9 cellular contexts compared by ENCODE assay signal in the genomic region with DNA sequence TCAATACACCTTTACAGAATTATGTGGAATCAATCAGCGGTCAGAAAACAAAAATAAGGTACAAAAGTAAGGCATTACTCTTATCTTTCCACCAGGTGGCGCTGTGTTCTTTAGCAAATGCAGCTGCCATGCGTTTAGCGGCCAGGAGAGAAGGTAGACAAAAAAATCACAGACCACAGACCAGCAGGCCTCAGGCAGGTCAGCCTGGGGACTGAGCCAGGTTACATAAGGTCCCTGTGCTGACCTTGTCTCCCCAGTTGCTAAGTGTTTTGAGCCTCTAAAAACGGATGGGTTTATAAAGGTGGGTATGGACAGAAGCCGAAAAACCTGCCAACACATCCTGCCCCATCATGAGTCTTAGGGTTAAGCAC. TPM values are rescaled to one million over a fixed set of nuclear protein-coding genes. Genes with fewer than 3 reads are reported as not detected.
DNase-seq lines count a peak whose midpoint lies in the region; ATAC-seq and TF ChIP-seq lines count a peak whose summit lies in the region.
"Had no signal": no experiment of that assay in that cellular context is flagged by ENCODE, and none has a peak within 500 bp of the region (broad histone marks: within the 10 kb centered on the region; RNA-seq: fewer than 3 reads in every experiment).

No MANE protein-coding gene starts in this region.

- no peak overlapping the region for H3K4ac ChIP-seq in H9 (ENCODE audit: low read depth, low read length)

- H3K4me1 Mint-ChIP-seq in H9, result peaks cover 12 to 19% of the 10 kb centered on the region in 2 experiments

- H3K4me2 ChIP-seq in H9 (ENCODE audit: insufficient read depth, insufficient read length, low read length), result no peak overlapping the region

- no peak overlapping the region for H3K27ac ChIP-seq in H9 (ENCODE audit: insufficient read length, low read depth, low read length)

- H3K4me3 Mint-ChIP-seq in H9, result no peak overlapping the region
- H3K4me3 Mint-ChIP-seq: stimulated activated naive CD8-positive, alpha-beta T cell treated with anti-CD3 and anti-CD28 coated beads, Interleukin-15, Interleukin-2, amounts not matched to agents 100 ng/mL and 50 ng/mL, for 24 hours had no signal

- H4K5ac ChIP-seq in H9 (ENCODE audit: insufficient read length, low read depth, low read length), result no peak overlapping the region

- H3K18ac ChIP-seq in H9 (ENCODE audit: insufficient read length, low read depth, low read length), result no peak overlapping the region

- no peak overlapping the region for H3K56ac ChIP-seq in H9 (ENCODE audit: insufficient read length, low read depth, low read length)

- ATAC-seq in left colon (peak; percentile 17), GM21529 (IDR thresholded peaks at IDR 0.05; ENCODE audit: unreplicated experiment) (no peak)

- H4K8ac ChIP-seq in H9 (replicated peaks; ENCODE audit: insufficient read length, low read depth, low read length), result no peak overlapping the region

- no peak overlapping the region for H3K4me3 ChIP-seq in WI38 (ENCODE audit: low read depth, low read length)

- H2BK20ac ChIP-seq in H9 (ENCODE audit: low read depth, low read length, poor library complexity, severe bottlenecking), result no peak overlapping the region

- H3K14ac ChIP-seq in H9 (ENCODE audit: insufficient read depth, low read length), result no peak overlapping the region

- no peak overlapping the region for H2BK12ac ChIP-seq in H9 (ENCODE audit: insufficient read length, low read depth, low read length)

- peaks cover 0 to 8% (median 2%) of the 10 kb centered on the region in 3 experiments; a peak in 5 of 7 replicates for H3K36me3 Mint-ChIP-seq in H9 (ENCODE audit: insufficient read depth in 1 of 3, low read depth in 3 of 3)

- H3K4me1 ChIP-seq in H9 (ENCODE audit: insufficient read depth, low read length), result peaks cover 2% of the 10 kb centered on the region

- no peaks in the 10 kb centered on the region for H3K79me1 ChIP-seq in H9 (ENCODE audit: insufficient read depth, low read depth, low read length, poor library complexity, severe bottlenecking)

- peaks cover 23% of the 10 kb centered on the region for H3K27me3 Mint-ChIP-seq in H9 (ENCODE audit: low read depth)

- no peak overlapping the region for H3T11ph ChIP-seq in H9 (ENCODE audit: low read length)

- H2BK5ac ChIP-seq in H9 (ENCODE audit: insufficient read length, low read length), result no peak overlapping the region

- H2AK5ac ChIP-seq in H9 (ENCODE audit: insufficient read length, low read length), result no peak overlapping the region

- no peak overlapping the region for H2BK15ac ChIP-seq in H9 (ENCODE audit: low read depth, low read length)

- peaks cover 0 to 2% of the 10 kb centered on the region in 2 experiments; a peak in 1 of 5 replicates for H3K9me3 Mint-ChIP-seq in H9
- H3K9me3 Mint-ChIP-seq: stimulated activated naive CD8-positive, alpha-beta T cell treated with anti-CD3 and anti-CD28 coated beads, Interleukin-15, Interleukin-2, amounts not matched to agents 100 ng/mL and 50 ng/mL, for 24 hours had no signal

- H3K79me2 ChIP-seq in H9 (ENCODE audit: insufficient read depth, low read length), result 0 out of 2 replicates have a peak, but pooled peaks cover 2% of the 10 kb centered on the region

- H3K23me2 ChIP-seq in H9 (ENCODE audit: insufficient read length, low read depth, low read length, poor library complexity, severe bottlenecking), result peaks cover 3% of the 10 kb centered on the region

- H2BK120ac ChIP-seq in H9 (ENCODE audit: low read depth, low read length, poor library complexity, severe bottlenecking), result no peak overlapping the region

- intact Hi-C loops in left colon (cut with DNase I, micrococcal nuclease), result loop anchor here (2.0 to 5.0 kb wide), 2 partner anchors 181 to 183 kb away; no protein-coding TSS in a partner anchor

- H4K91ac ChIP-seq in H9 (ENCODE audit: insufficient read length, low read depth, low read length), result no peak overlapping the region

- no peak overlapping the region for H3K9ac ChIP-seq in H9 (ENCODE audit: extremely low read depth, insufficient read length, low read length)

- WGBS in H9 (ENCODE audit: extremely low coverage, insufficient read length, low lambda C conversion rate), result no CpG with 5 or more reads among the region's 6 CpGs

- TF ChIP-seq CTCF in H9 (conservative IDR thresholded peaks at IDR 0.05), result peak; percentile 86
- TF ChIP-seq CTCF in WI38 (IDR thresholded peaks at IDR 0.05; ENCODE audit: low read depth, low read length), result peak; percentile 62

- H3K27ac Mint-ChIP-seq in H9, result no peak overlapping the region
- H3K27ac Mint-ChIP-seq: stimulated activated naive CD8-positive, alpha-beta T cell treated with anti-CD3 and anti-CD28 coated beads, Interleukin-15, Interleukin-2, amounts not matched to agents 100 ng/mL and 50 ng/mL, for 24 hours had no signal

- DNase-seq in C1 segment of cervical spinal cord (lab: John Stamatoyannopoulos, UW) (peak in 11 of 14 donors; percentile 29 to 85 (median 48)), H9 (peak; percentile 79), NCI-H446 (lab: John Stamatoyannopoulos, UW) (peak; percentile 85 to 87), cerebellar nuclear complex (lab: John Stamatoyannopoulos, UW) (peak; percentile 16 to 85), left colon (peak; percentile 57 to 59)
- DNase-seq in stimulated activated CD4-positive, alpha-beta T cell treated with anti-CD3 and anti-CD28 coated beads, Interleukin-4, amount 100 ng/mL, for 1 hour, result peak; percentile 50

- H3K23ac ChIP-seq in H9 (ENCODE audit: insufficient read length, low read depth, low read length), result no peak overlapping the region

- H3K9me3 ChIP-seq in H9 (ENCODE audit: control insufficient read depth, low read depth, low read length), result no peaks in the 10 kb centered on the region

- H4K20me1 ChIP-seq in H9 (ENCODE audit: control insufficient read depth, insufficient read depth, insufficient read length), result no peaks in the 10 kb centered on the region

- peaks cover 9% of the 10 kb centered on the region; the same call in 1 of the 2 replicates for H3K27me3 ChIP-seq in H9 (ENCODE audit: insufficient read depth, low read length)

- no peak overlapping the region for H2AFZ ChIP-seq in H9 (ENCODE audit: low read length)

RNA-seq across cellular contexts. Expression of a gene that starts 2.8 kb away (rescaled TPM):
- total RNA-seq in H9 (2021) (6.8 and 6.9 TPM in 2 replicates), left colon (1 to 10 TPM in 1 of 2 donors, under 1 TPM in 1; 0.64 to 1.1 TPM)

RNA-seq across cellular contexts. Expression of a gene that starts 12.3 kb away (rescaled TPM):
- total RNA-seq in H9 (2021) (0.57 and 0.63 TPM in 2 replicates), left colon (10 to 100 TPM; 13.2 to 22.3 TPM)
